ENCODE assay signal across 7 cellular contexts in genomic region chr5:163731256-163731655, GRCh38.
"Had no signal": no experiment of that assay in that cellular context is flagged by ENCODE, and none has a peak within 500 bp of the region (broad histone marks: within the 10 kb centered on the region; RNA-seq: fewer than 3 reads in every experiment).

No MANE protein-coding gene starts in this region.

- H2AFZ ChIP-seq: GM23248 had no signal

- ATAC-seq: HCT116 had no signal

- H3K4me3 ChIP-seq: GM23248, HAP-1 had no signal

- H3K27ac ChIP-seq: GM23248 had no signal

- H3K9ac ChIP-seq: GM23248 had no signal

- H3K9me3 ChIP-seq: HAP-1 had no signal

- H3K4me3 Mint-ChIP-seq: HFFc6 had no signal

- H3K9me3 Mint-ChIP-seq: HFFc6 had no signal

- H3K36me3 ChIP-seq: HAP-1 had no signal

- DNase-seq: GM23248, GOT3, H7, HFFc6, IMR-90 had no signal

- H3K27ac Mint-ChIP-seq: HFFc6 had no signal

- H3K4me1 ChIP-seq: HAP-1 had no signal
